6 cellular contexts compared by ENCODE assay signal in genomic region chr16:668519-669171, GRCh38.
DNase-seq lines count a peak whose midpoint lies in the region; ATAC-seq lines count a peak whose summit lies in the region.

No MANE protein-coding gene starts in this region.

- H3K36me3 ChIP-seq in ES-I3 (ENCODE audit: insufficient read depth, low read length) (peaks cover 26% of the 10 kb centered on the region), iPS DF 6.9 (ENCODE audit: control insufficient read depth, insufficient read depth, low read length) (peaks cover 44% of the 10 kb centered on the region)

- no peak overlapping the region for H3K27ac ChIP-seq in iPS DF 6.9 (ENCODE audit: low read length)

- no CpG with 5 or more reads among the region's 50 CpGs for WGBS in iPS DF 6.9 (ENCODE audit: insufficient coverage, insufficient read length)

- H3K27me3 ChIP-seq in iPS DF 6.9 (ENCODE audit: control insufficient read depth, insufficient read depth, low read length): no peaks in the 10 kb centered on the region

- peak overlapping the region; percentile 87 for H3K9ac ChIP-seq in ES-I3 (ENCODE audit: low read depth, low read length)

- peaks cover 4% of the 10 kb centered on the region; the same call in 1 of the 2 replicates for H3K4me1 ChIP-seq in ES-I3 (ENCODE audit: insufficient read depth, low read length)
- no peaks in the 10 kb centered on the region for H3K4me1 ChIP-seq in iPS DF 6.9 (ENCODE audit: control insufficient read depth, insufficient read depth, low read length)

- DNase-seq in RKO (ENCODE audit: low spot score) (peak; percentile 7), iPS DF 6.9 (ENCODE audit: low read depth, low spot score) (no peak), cerebellar nuclear complex (lab: John Stamatoyannopoulos, UW) (no peak)

- ATAC-seq in HG02970 (IDR thresholded peaks at IDR 0.05; ENCODE audit: low FRiP score, unreplicated experiment): no peak
- no peak for ATAC-seq in GM21825 (IDR thresholded peaks at IDR 0.05; ENCODE audit: unreplicated experiment)

- peak overlapping the region; percentile 97 for H3K4me3 ChIP-seq in iPS DF 6.9 (ENCODE audit: low read length)

- H3K9me3 ChIP-seq in ES-I3 (ENCODE audit: control insufficient read depth, insufficient read depth, low read length) (no peaks in the 10 kb centered on the region), iPS DF 6.9 (ENCODE audit: control insufficient read depth, insufficient read depth, low read length) (no peaks in the 10 kb centered on the region)
